In genomic region chr5:174511711-174512253, GRCh38 we compare ENCODE assay signal across 26 cellular contexts.
DNase-seq lines count a peak whose midpoint lies in the region; ATAC-seq and TF ChIP-seq lines count a peak whose summit lies in the region.
"Had no signal": no experiment of that assay in that cellular context is flagged by ENCODE, and none has a peak within 500 bp of the region (broad histone marks: within the 10 kb centered on the region; RNA-seq: fewer than 3 reads in every experiment).

No MANE protein-coding gene starts in this region.

- H3K36me3 ChIP-seq in Caco-2 (ENCODE audit: control insufficient read depth, insufficient read depth, low read length) (no peaks in the 10 kb centered on the region), adipocyte (ENCODE audit: control insufficient read depth, insufficient read depth, low read length, severe bottlenecking) (no peaks in the 10 kb centered on the region), lower lobe of right lung (no peaks in the 10 kb centered on the region), ovary (no peaks in the 10 kb centered on the region), osteoblast (ENCODE audit: insufficient read depth, low read length) (no peaks in the 10 kb centered on the region)
- H3K36me3 ChIP-seq: BLaER1 treated with 17β-estradiol and CSF1 and Interleukin-3, amounts not matched to agents 10 nM and 100 nM; transverse colon; WERI-Rb-1 had no signal

- H3K9ac ChIP-seq in adipocyte (ENCODE audit: low read length) = no peak overlapping the region
- H3K9ac ChIP-seq: BLaER1 treated with 17β-estradiol and CSF1 and Interleukin-3, amounts not matched to agents 10 nM and 100 nM; KMS-11 had no signal

- POLR2A ChIA-PET in Caco-2 (lab: Charles Lee) = interaction anchor here (0.6 kb wide), 1 partner anchor 262 kb away, joined by 3 read pairs; no protein-coding TSS in a partner anchor

- H3K27me3 Mint-ChIP-seq in Caco-2 (ENCODE audit: insufficient read depth, unreplicated experiment) = no peaks in the 10 kb centered on the region
- H3K27me3 Mint-ChIP-seq: activated CD4-positive, alpha-beta T cell treated with anti-CD3 and anti-CD28 coated beads, Interleukin-2, amount 10 ng/mL, durations not matched to agents 24 days and 14 days; central memory CD8-positive, alpha-beta T cell had no signal

- H3K27ac ChIP-seq in lower lobe of right lung = no peak overlapping the region
- no peak overlapping the region for H3K27ac ChIP-seq in ovary
- H3K27ac ChIP-seq in osteoblast (ENCODE audit: low read depth, low read length) = no peak overlapping the region
- H3K27ac ChIP-seq: BLaER1 treated with 17β-estradiol and CSF1 and Interleukin-3, amounts not matched to agents 10 nM and 100 nM; KMS-11; transverse colon; WERI-Rb-1 had no signal

- TF ChIP-seq POLR2A in ovary (IDR thresholded peaks at IDR 0.05) = no peak

- peaks cover 14% of the 10 kb centered on the region for H3K4me1 Mint-ChIP-seq in Caco-2 (ENCODE audit: low read depth, unreplicated experiment)
- H3K4me1 Mint-ChIP-seq: activated CD4-positive, alpha-beta T cell treated with anti-CD3 and anti-CD28 coated beads, Interleukin-2, amount 10 ng/mL, durations not matched to agents 24 days and 14 days; activated naive CD8-positive, alpha-beta T cell treated with anti-CD3 and anti-CD28 coated beads, Interleukin-2, amount 10 ng/mL, durations not matched to agents 7 days and 5 days; central memory CD8-positive, alpha-beta T cell; naive B cell had no signal

- BruUV-seq in Caco-2 (replicated peaks; lab: Mats Ljungman, UMichigan) = no TSS peak

- no peak overlapping the region for H3K4me2 ChIP-seq in osteoblast (ENCODE audit: insufficient read depth, low read length)
- H3K4me2 ChIP-seq: BLaER1 treated with 17β-estradiol and CSF1 and Interleukin-3, amounts not matched to agents 10 nM and 100 nM; KMS-11 had no signal

- no peaks in the 10 kb centered on the region for H3K36me3 Mint-ChIP-seq in Caco-2 (ENCODE audit: insufficient read depth, unreplicated experiment)
- H3K36me3 Mint-ChIP-seq: activated naive CD8-positive, alpha-beta T cell treated with anti-CD3 and anti-CD28 coated beads, Interleukin-2, amount 10 ng/mL, durations not matched to agents 7 days and 5 days; naive B cell had no signal

- H3K4me1 ChIP-seq in Caco-2 (peaks cover 10% of the 10 kb centered on the region; the same call in 1 of the 2 replicates), adipocyte (ENCODE audit: control insufficient read depth, insufficient read depth, low read length) (peaks cover 10% of the 10 kb centered on the region), lower lobe of right lung (no peaks in the 10 kb centered on the region), ovary (ENCODE audit: insufficient read depth) (no peaks in the 10 kb centered on the region), osteoblast (ENCODE audit: insufficient read depth, low read length) (no peaks in the 10 kb centered on the region)
- H3K4me1 ChIP-seq: BLaER1 treated with 17β-estradiol and CSF1 and Interleukin-3, amounts not matched to agents 10 nM and 100 nM; transverse colon had no signal

- TF ChIP-seq CTCF in Caco-2 (IDR thresholded peaks at IDR 0.05; ENCODE audit: insufficient read depth in 1 of 2, low read depth in 1 of 2, low read length in 1 of 2, severe bottlenecking in 1 of 2, unreplicated experiment in 1 of 2) (no peak), lower lobe of right lung (IDR thresholded peaks at IDR 0.05) (no peak), ovary (IDR thresholded peaks at IDR 0.05) (no peak), osteoblast (IDR thresholded peaks at IDR 0.05; ENCODE audit: extremely low read depth, low read depth, low read length) (no peak)

- 54 to 69% (median 67%) methylated on average over 5 of the region's 5 CpGs for WGBS in ovary, 3 donors

- no peaks in the 10 kb centered on the region for H3K79me2 ChIP-seq in osteoblast (ENCODE audit: insufficient read depth, low read length)

- DNase-seq in Caco-2 (peak; percentile 55 to 62), NCI-H1105 (lab: John Stamatoyannopoulos, UW) (peak; percentile 10), adipocyte (ENCODE audit: low read depth) (peak; percentile 5), lower lobe of right lung (no peak), ovary (no peak), osteoblast (ENCODE audit: insufficient read length, low spot score, missing footprints) (no peak), retina (no peak)
- DNase-seq: activated CD4-positive, alpha-beta T cell treated with anti-CD3 and anti-CD28 coated beads, Interleukin-2, amount 10 ng/mL, durations not matched to agents 24 days and 14 days; activated gamma-delta T cell; activated naive CD8-positive, alpha-beta T cell treated with anti-CD3 and anti-CD28 coated beads, Interleukin-2, amount 10 ng/mL, durations not matched to agents 7 days and 5 days; activated T-cell treated with anti-CD3 and anti-CD28 coated beads, Interleukin-2, amount 50 U/mL, for 1 hour; HCEC 1CT; naive B cell; NCI-H2081 treated with DMSO at 0.1 percent for 48 hours; PC-3; Right ventricle myocardium superior; stimulated activated CD4-positive, alpha-beta T cell treated with anti-CD3 and anti-CD28 coated beads, Interleukin-2, amount 100 ng/mL, for 24 hours; T-helper 9 cell; transverse colon; WERI-Rb-1 had no signal

- TF ChIP-seq EP300 in ovary (IDR thresholded peaks at IDR 0.05) = no peak

- no peaks in the 10 kb centered on the region for H3K9me3 ChIP-seq in Caco-2
- H3K9me3 ChIP-seq in adipocyte (ENCODE audit: control insufficient read depth, low read length) = peaks cover 5% of the 10 kb centered on the region
- no peaks in the 10 kb centered on the region for H3K9me3 ChIP-seq in lower lobe of right lung
- H3K9me3 ChIP-seq in ovary = no peaks in the 10 kb centered on the region
- no peaks in the 10 kb centered on the region for H3K9me3 ChIP-seq in osteoblast (ENCODE audit: low read depth, low read length)
- H3K9me3 ChIP-seq: transverse colon had no signal

- H3K4me3 ChIP-seq in Caco-2 (ENCODE audit: low read depth, low read length) = no peak overlapping the region
- H3K4me3 ChIP-seq in adipocyte (ENCODE audit: low read length) = no peak overlapping the region
- no peak overlapping the region for H3K4me3 ChIP-seq in lower lobe of right lung
- H3K4me3 ChIP-seq in ovary = no peak overlapping the region
- H3K4me3 ChIP-seq in osteoblast (ENCODE audit: insufficient read depth, low read length) = no peak overlapping the region
- H3K4me3 ChIP-seq: BLaER1 treated with 17β-estradiol and CSF1 and Interleukin-3, amounts not matched to agents 10 nM and 100 nM; transverse colon had no signal

- no peaks in the 10 kb centered on the region for H3K27me3 ChIP-seq in Caco-2 (replicated peaks; ENCODE audit: control insufficient read depth, insufficient read depth, low read length)
- peaks cover 14% of the 10 kb centered on the region for H3K27me3 ChIP-seq in adipocyte (replicated peaks; ENCODE audit: control insufficient read depth, insufficient read depth, low read length)
- peaks cover 29% of the 10 kb centered on the region for H3K27me3 ChIP-seq in lower lobe of right lung (ENCODE audit: low read depth)
- no peaks in the 10 kb centered on the region for H3K27me3 ChIP-seq in ovary
- no peaks in the 10 kb centered on the region for H3K27me3 ChIP-seq in osteoblast (ENCODE audit: insufficient read depth, low read length)
- H3K27me3 ChIP-seq: BLaER1 treated with 17β-estradiol and CSF1 and Interleukin-3, amounts not matched to agents 10 nM and 100 nM; transverse colon had no signal

- CTCF ChIA-PET in Caco-2 (lab: Charles Lee) = no interaction called here

- ATAC-seq in lower lobe of right lung (peak; percentile 71 to 79), HG03045 (IDR thresholded peaks at IDR 0.05; ENCODE audit: unreplicated experiment) (no peak)
- ATAC-seq: left lobe of liver, PC-3 had no signal

- H3K4me3 Mint-ChIP-seq in Caco-2 (ENCODE audit: unreplicated experiment) = peak overlapping the region; percentile 2
- H3K4me3 Mint-ChIP-seq: activated CD4-positive, alpha-beta T cell treated with anti-CD3 and anti-CD28 coated beads, Interleukin-2, amount 10 ng/mL, durations not matched to agents 24 days and 14 days; activated naive CD8-positive, alpha-beta T cell treated with anti-CD3 and anti-CD28 coated beads, Interleukin-2, amount 10 ng/mL, durations not matched to agents 7 days and 5 days; central memory CD8-positive, alpha-beta T cell; dendritic cell treated with granulocyte-macrophage colony-stimulating factor and Interleukin-4, amounts not matched to agents 40 ng/mL and 50 ng/mL, for 4 days; naive B cell had no signal

- H2AFZ ChIP-seq in osteoblast (ENCODE audit: low read length) = no peak overlapping the region

- intact Hi-C loops in Caco-2 (cut with micrococcal nuclease; ENCODE audit: unreplicated experiment) = no loop called here
- intact Hi-C loops in lower lobe of right lung (cut with DNase I) = no loop called here
- intact Hi-C loops in ovary (cut with DNase I) = no loop called here

- H3K9me3 Mint-ChIP-seq in Caco-2 (ENCODE audit: unreplicated experiment) = no peaks in the 10 kb centered on the region
- H3K9me3 Mint-ChIP-seq: activated CD4-positive, alpha-beta T cell treated with anti-CD3 and anti-CD28 coated beads, Interleukin-2, amount 10 ng/mL, durations not matched to agents 24 days and 14 days; dendritic cell treated with granulocyte-macrophage colony-stimulating factor and Interleukin-4, amounts not matched to agents 40 ng/mL and 50 ng/mL, for 4 days had no signal

- H3K27ac Mint-ChIP-seq in Caco-2 (ENCODE audit: unreplicated experiment) = peak overlapping the region; percentile 40
- H3K27ac Mint-ChIP-seq: activated CD4-positive, alpha-beta T cell treated with anti-CD3 and anti-CD28 coated beads, Interleukin-2, amount 10 ng/mL, durations not matched to agents 24 days and 14 days; activated naive CD8-positive, alpha-beta T cell treated with anti-CD3 and anti-CD28 coated beads, Interleukin-2, amount 10 ng/mL, durations not matched to agents 7 days and 5 days; dendritic cell treated with granulocyte-macrophage colony-stimulating factor and Interleukin-4, amounts not matched to agents 40 ng/mL and 50 ng/mL, for 4 days; naive B cell had no signal

- H4K20me1 ChIP-seq in osteoblast (ENCODE audit: insufficient read depth, low read length) = no peaks in the 10 kb centered on the region
- H4K20me1 ChIP-seq: BLaER1 treated with 17β-estradiol and CSF1 and Interleukin-3, amounts not matched to agents 10 nM and 100 nM had no signal

Comparison
In these comparisons a context has a peak if more than half of its experiments do, and no peak if none do; other contexts are left out.
1. DNase-seq: peak in Caco-2 (2 of 2), NCI-H1105 (single experiment) and adipocyte (single experiment); none in lower lobe of right lung (single experiment), ovary (0 of 5), osteoblast (single experiment) and retina (single experiment).